In the genomic region with DNA sequence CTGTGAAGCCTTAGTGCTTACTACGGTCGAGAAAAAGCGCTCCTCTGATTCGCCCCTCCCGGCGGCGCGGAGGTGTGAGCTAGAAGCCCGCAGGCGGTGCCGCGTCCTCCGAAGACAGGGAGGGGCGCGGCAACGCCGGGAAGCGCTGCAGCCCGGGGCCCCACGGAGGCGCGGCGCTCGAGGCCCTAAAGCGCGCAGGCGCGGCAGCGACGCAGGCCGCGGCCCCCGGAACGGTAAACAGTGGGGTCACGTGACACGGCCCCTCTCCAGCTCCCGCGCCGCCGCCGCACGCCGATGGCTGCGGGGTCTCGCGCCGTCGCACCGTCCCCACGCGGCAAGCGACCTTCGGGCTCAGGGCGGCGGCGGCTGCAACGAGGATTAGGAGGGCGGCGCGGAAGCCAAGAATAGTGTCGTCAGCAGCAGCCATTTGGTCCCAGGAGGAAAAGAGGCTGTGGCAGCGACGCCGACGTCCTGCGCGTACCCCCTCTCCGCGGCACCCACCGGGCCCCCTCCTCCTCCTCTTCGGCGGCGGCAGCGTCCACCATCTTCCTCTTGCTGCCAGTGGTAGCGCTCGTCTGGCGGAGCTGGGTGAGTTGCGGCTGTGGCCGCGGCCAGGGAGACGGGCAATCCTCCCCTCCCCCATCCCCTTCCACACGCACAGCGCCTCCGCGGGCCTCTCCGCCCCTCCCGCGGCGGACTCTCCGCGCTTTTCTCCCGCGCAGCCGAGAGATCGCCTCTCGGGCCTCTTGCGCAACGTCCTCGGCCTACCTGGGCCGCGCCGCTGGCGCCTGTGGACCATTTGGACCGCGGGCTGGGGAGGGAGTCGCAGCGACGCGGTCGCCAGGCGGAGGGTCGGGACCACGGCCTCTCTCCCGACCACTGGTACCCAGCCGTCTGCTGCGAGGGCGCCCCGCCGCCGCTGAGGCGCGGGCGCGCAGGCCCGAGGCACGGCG, we compare ENCODE assay signal across 8 cellular contexts. TPM values are rescaled to one million over a fixed set of nuclear protein-coding genes. Genes with fewer than 3 reads are reported as not detected.
DNase-seq lines count a peak whose midpoint lies in the region; ATAC-seq and TF ChIP-seq lines count a peak whose summit lies in the region.

Gene PHF3, plus strand, starts transcription at position 240 of the 953 bp plus-strand sequence. CDS start 10,750 bp downstream, outside the sequence.

- ATAC-seq in CD4-positive, alpha-beta T cell (ENCODE audit: poor library complexity), result peak; percentile 89
- ATAC-seq in GM19438 (IDR thresholded peaks at IDR 0.05; ENCODE audit: low read depth, unreplicated experiment) (peak; percentile 84), HG03571 (IDR thresholded peaks at IDR 0.05; ENCODE audit: unreplicated experiment) (peak; percentile 87)

- H3K27ac Mint-ChIP-seq in CD4-positive, alpha-beta T cell, result peak within 1 kb of the TSS; percentile 99

- H3K27ac ChIP-seq in CD4-positive, alpha-beta T cell (ENCODE audit: low read depth, low read length), result peak within 1 kb of the TSS; percentile 97
- peak within 1 kb of the TSS; percentile 85 to 95 for H3K27ac ChIP-seq in liver (ENCODE audit: low read depth in 1 of 2, low read length in 2 of 2)

- CTCF ChIA-PET in CD4-positive, alpha-beta T cell (lab: Charles Lee), result interaction anchor here (0.6 to 4.2 kb wide), 8 partner anchors 8 to 129 kb away, joined by 3 to 18 read pairs (median 4); no protein-coding TSS in a partner anchor

- TF ChIP-seq RAD21 in liver (IDR thresholded peaks at IDR 0.05), result peak; percentile 13 to 32

- no peaks in the 10 kb centered on the region for H3K36me3 ChIP-seq in liver (ENCODE audit: control insufficient read depth in 4 of 4, insufficient read depth in 3 of 4, low read depth in 1 of 4, low read length in 3 of 4)

- H3K27me3 Mint-ChIP-seq in CD4-positive, alpha-beta T cell, result no peaks in the 10 kb centered on the region

- intact Hi-C loops in CD4-positive, alpha-beta T cell (cut with DNase I, micrococcal nuclease), result loop anchor here (1.0 to 5.0 kb wide), 5 partner anchors 15 to 71 kb away; partner anchors contain the start of genes LOC128125822 (in 2 of the 2) and PTP4A1 (in 2 of the 2)

- POLR2A ChIA-PET in CD4-positive, alpha-beta T cell (lab: Charles Lee), result interaction anchor here (0.6 to 4.5 kb wide), 32 partner anchors 9 to 129 kb away, joined by 3 to 107 read pairs (median 4); partner anchors contain the start of genes LOC128125822 and PTP4A1

- no peaks in the 10 kb centered on the region for H3K9me3 Mint-ChIP-seq in CD4-positive, alpha-beta T cell

- DNase-seq in CD4-positive, alpha-beta T cell, result peak; percentile 78 to 92 (median 86)
- peak; percentile 94 for DNase-seq in NCI-H82 (lab: John Stamatoyannopoulos, UW)
- DNase-seq in activated CD4-positive, alpha-beta T cell treated with anti-CD3 and anti-CD28 coated beads, Interleukin-2, amount 50 U/mL, for 48 hours, result peak; percentile 85 to 88
- peak; percentile 90 for DNase-seq in dermis blood vessel endothelial cell
- peak; percentile 90 for DNase-seq in stimulated activated CD4-positive, alpha-beta T cell treated with anti-CD3 and anti-CD28 coated beads, Interleukin-4, amount 100 ng/mL, for 24 hours

- no peak for TF ChIP-seq CTCF in CD4-positive, alpha-beta T cell (IDR thresholded peaks at IDR 0.05)
- TF ChIP-seq CTCF in liver (IDR thresholded peaks at IDR 0.05; ENCODE audit: low read depth, low read length, missing input control), result no peak

- H3K36me3 Mint-ChIP-seq in CD4-positive, alpha-beta T cell (ENCODE audit: low read depth), result peaks cover 11% of the 10 kb centered on the region

- H3K4me1 ChIP-seq in liver (ENCODE audit: control insufficient read depth in 4 of 4, insufficient read depth in 4 of 4, low read length in 3 of 4), result peaks cover 6 to 34% (median 24%) of the 10 kb centered on the region in 4 donors

- under 1% methylated on average over 127 of the region's 127 CpGs for WGBS in liver

- peak within 1 kb of the TSS; percentile 53 to 96 (median 90) for H3K4me3 ChIP-seq in liver (ENCODE audit: low read depth in 1 of 3, low read length in 3 of 3)

- peak within 1 kb of the TSS; percentile 99 for H3K4me3 Mint-ChIP-seq in CD4-positive, alpha-beta T cell

- peaks cover 56% of the 10 kb centered on the region for H3K4me1 Mint-ChIP-seq in CD4-positive, alpha-beta T cell (ENCODE audit: low read depth)

- no peaks in the 10 kb centered on the region for H3K27me3 ChIP-seq in CD4-positive, alpha-beta T cell (ENCODE audit: control insufficient read depth, insufficient read depth, low read length)
- no peaks in the 10 kb centered on the region for H3K27me3 ChIP-seq in liver (ENCODE audit: control insufficient read depth in 4 of 4, insufficient read depth in 4 of 4, low read length in 3 of 4)

- H3K9me3 ChIP-seq in CD4-positive, alpha-beta T cell (ENCODE audit: control insufficient read depth, low read length), result no peaks in the 10 kb centered on the region
- H3K9me3 ChIP-seq in liver (ENCODE audit: control insufficient read depth in 4 of 4, low read length in 3 of 4), result no peaks in the 10 kb centered on the region

- peak within 1 kb of the TSS; percentile 93 to 98 for H3K9ac ChIP-seq in liver (ENCODE audit: low read depth in 1 of 2, low read length in 2 of 2)

TF ChIP-seq in liver, 16 proteins besides CTCF, POLR2A, EP300 and RAD21:
- TF ChIP-seq HNF4G (IDR thresholded peaks at IDR 0.05) (no peak), YY1 (IDR thresholded peaks at IDR 0.05) (peak; percentile 80)

RNA-seq across cellular contexts. Expression of gene PHF3, which starts in this region (rescaled TPM):
- 100 to 1,000 TPM; 125 to 136 TPM for total RNA-seq in CD4-positive, alpha-beta T cell
- total RNA-seq in dermis blood vessel endothelial cell (53.4 and 67.9 TPM in 2 replicates), liver (10 to 100 TPM; 38.6 to 38.9 TPM)
- 10 to 100 TPM in 1 of 2 donors, 1 to 10 TPM in 1; 7.7 to 11.7 TPM for polyA plus RNA-seq in liver

Comparison
In these comparisons a context has a peak if more than half of its experiments do, and no peak if none do; other contexts are left out.
1. Peak in every context shown above with its lines: DNase-seq, ATAC-seq, H3K4me3 ChIP-seq and H3K27ac ChIP-seq.